In genomic region chr10:12381536-12382156, GRCh38 we compare ENCODE assay signal across 18 cellular contexts.
"Had no signal": no experiment of that assay in that cellular context is flagged by ENCODE, and none has a peak within 500 bp of the region (broad histone marks: within the 10 kb centered on the region; RNA-seq: fewer than 3 reads in every experiment).

No MANE protein-coding gene starts in this region.

- H3K27ac Mint-ChIP-seq: natural killer cell, T-cell had no signal

- ATAC-seq: left lobe of liver, natural killer cell, T-cell had no signal

- DNase-seq: activated CD4-positive, alpha-beta T cell treated with anti-CD3 and anti-CD28 coated beads, Interleukin-2, amount 50 U/mL, for 48 hours; activated CD4-positive, CD25-positive, alpha-beta regulatory T cell treated with anti-CD3 and anti-CD28 coated beads, Interleukin-2, amount 50 U/mL, for 72 hours; activated CD8-positive, alpha-beta memory T cell treated with anti-CD3 and anti-CD28 coated beads, Interleukin-2, amount 50 U/mL, for 4 hours; activated gamma-delta T cell; aorta; cerebellar nuclear complex; effector CD8-positive, alpha-beta T cell; esophagus squamous epithelium; hippocampal formation; natural killer cell; stimulated activated CD4-positive, alpha-beta T cell treated with anti-CD3 and anti-CD28 coated beads, Interleukin-12 subunit alpha, Interleukin-12 subunit beta, amount 100 ng/mL, for 4 hours; stimulated activated CD4-positive, alpha-beta T cell treated with anti-CD3 and anti-CD28 coated beads, Interleukin-2, amount 100 ng/mL, for 24 hours; substantia nigra; T-cell; T-helper 9 cell; trophoblast cell had no signal

- H3K27me3 Mint-ChIP-seq: T-cell had no signal

- H3K4me3 Mint-ChIP-seq: natural killer cell, T-cell had no signal

- FAIRE-seq: keratinocyte had no signal
